Comparison of ENCODE assay signal across 8 cellular contexts in genomic region chr12:118064608-118065007, GRCh38. TPM values are rescaled to one million over a fixed set of nuclear protein-coding genes. Genes with fewer than 3 reads are reported as not detected.
A peak's percentile ranks its signal among the peaks of the same experiment; 100 is the strongest.
DNase-seq lines count a peak whose midpoint lies in the region; ATAC-seq and TF ChIP-seq lines count a peak whose summit lies in the region.

No MANE protein-coding gene starts in this region.

- ATAC-seq in GM23338 (peak; percentile 49), WTC11 (peak; percentile 42), memory B cell (ENCODE audit: low read depth) (peak; percentile 30), GM19395 (IDR thresholded peaks at IDR 0.05; ENCODE audit: unreplicated experiment) (no peak)

- peaks cover 35% of the 10 kb centered on the region for H3K4me1 ChIP-seq in CD8-positive, alpha-beta memory T cell (ENCODE audit: insufficient read depth, low read length)
- peaks cover 21% of the 10 kb centered on the region for H3K4me1 ChIP-seq in GM23338 (ENCODE audit: insufficient read depth)

- H3K9me2 ChIP-seq in GM23338 (ENCODE audit: insufficient read depth): no peaks in the 10 kb centered on the region

- peaks cover 0 to 15% (median 0%) of the 10 kb centered on the region in 3 donors for H3K36me3 Mint-ChIP-seq in CD8-positive, alpha-beta memory T cell
- H3K36me3 Mint-ChIP-seq in GM23338 (ENCODE audit: low read depth): peaks cover 48% of the 10 kb centered on the region
- peaks cover 34% of the 10 kb centered on the region for H3K36me3 Mint-ChIP-seq in WTC11
- H3K36me3 Mint-ChIP-seq in memory B cell: no peaks in the 10 kb centered on the region

- no peak for DNase-seq in CD8-positive, alpha-beta memory T cell
- DNase-seq in GM23338 (ENCODE audit: low spot score) (peak; percentile 67), WTC11 (ENCODE audit: low spot score) (peak; percentile 26), memory B cell (ENCODE audit: low spot score in 2 of 2) (no peak), NCI-H1417 treated with DMSO at 0.1 percent for 48 hours (lab: John Stamatoyannopoulos, UW) (no peak), inferior parietal cortex (ENCODE audit: extremely low spot score) (no peak), HCEC 1CT (no peak)

- H3K4me1 Mint-ChIP-seq in CD8-positive, alpha-beta memory T cell: peaks cover 36 to 52% (median 47%) of the 10 kb centered on the region in 3 donors
- H3K4me1 Mint-ChIP-seq in GM23338 (peaks cover 40% of the 10 kb centered on the region), WTC11 (peaks cover 38% of the 10 kb centered on the region), memory B cell (peaks cover 38% of the 10 kb centered on the region)

- no peaks in the 10 kb centered on the region for H3K36me3 ChIP-seq in CD8-positive, alpha-beta memory T cell (ENCODE audit: insufficient read depth, low read length)
- peaks cover 4% of the 10 kb centered on the region; the same call in 1 of the 2 replicates for H3K36me3 ChIP-seq in GM23338 (ENCODE audit: insufficient read depth)

- peaks cover 15 to 21% of the 10 kb centered on the region in 2 donors for H3K27me3 Mint-ChIP-seq in CD8-positive, alpha-beta memory T cell
- H3K27me3 Mint-ChIP-seq in GM23338 (ENCODE audit: insufficient read depth, low read depth, poor library complexity) (peaks cover 26% of the 10 kb centered on the region), WTC11 (ENCODE audit: low read depth) (no peaks in the 10 kb centered on the region), memory B cell (peaks cover 6% of the 10 kb centered on the region)

- no peaks in the 10 kb centered on the region for H3K27me3 ChIP-seq in CD8-positive, alpha-beta memory T cell (ENCODE audit: insufficient read depth, low read length, poor library complexity, severe bottlenecking)
- no peaks in the 10 kb centered on the region for H3K27me3 ChIP-seq in GM23338 (ENCODE audit: insufficient read depth)

- no peaks in the 10 kb centered on the region for H3K9me3 ChIP-seq in CD8-positive, alpha-beta memory T cell (ENCODE audit: low read length)

- peak overlapping the region in 6 of 7 donors; percentile 9 to 100 (median 42) for H3K4me3 Mint-ChIP-seq in CD8-positive, alpha-beta memory T cell
- H3K4me3 Mint-ChIP-seq in GM23338 (no peak overlapping the region; the same call in 2 of the 3 replicates), WTC11 (peak overlapping the region; percentile 89), memory B cell (no peak overlapping the region)

- no peak overlapping the region for H2AFZ ChIP-seq in GM23338

- no peaks in the 10 kb centered on the region for H4K20me1 ChIP-seq in GM23338 (replicated peaks; ENCODE audit: insufficient read depth)

- no peak overlapping the region for H3K27ac ChIP-seq in CD8-positive, alpha-beta memory T cell (ENCODE audit: low read depth, low read length)
- H3K27ac ChIP-seq in GM23338 (ENCODE audit: low read depth): peak overlapping the region; percentile 46

- POLR2A ChIA-PET in CD8-positive, alpha-beta memory T cell (lab: Charles Lee): no interaction called here
- POLR2A ChIA-PET in WTC11 (lab: Charles Lee): interaction anchor here (0.6 to 1.9 kb wide), 5 partner anchors 28 to 71 kb away, joined by 3 to 7 read pairs (median 4); partner anchors contain the start of genes PEBP1 and VSIG10

- H3K27ac Mint-ChIP-seq in CD8-positive, alpha-beta memory T cell: peak overlapping the region in 4 of 8 donors; percentile 13 to 95 (median 67)
- peak overlapping the region; percentile 90; the same call in 1 of the 2 replicates for H3K27ac Mint-ChIP-seq in GM23338
- peak overlapping the region; percentile 82 for H3K27ac Mint-ChIP-seq in WTC11
- no peak overlapping the region for H3K27ac Mint-ChIP-seq in memory B cell

- TF ChIP-seq CTCF in GM23338 (conservative IDR thresholded peaks at IDR 0.05; ENCODE audit: low read depth in 2 of 2) (peak in 1 of 2 experiments; percentile 44; a peak in 3 of 4 replicates), WTC11 (IDR thresholded peaks at IDR 0.05) (peak; percentile 15; the same call in 1 of the 2 replicates)

- peaks cover 25% of the 10 kb centered on the region for H3F3A ChIP-seq in GM23338 (replicated peaks; ENCODE audit: low read depth)

- CTCF ChIA-PET in CD8-positive, alpha-beta memory T cell (lab: Charles Lee): interaction anchor here (0.8 to 3.5 kb wide), 7 partner anchors 10 to 311 kb away, joined by 3 to 36 read pairs (median 4); partner anchors contain the start of gene SUDS3
- CTCF ChIA-PET in WTC11 (lab: Charles Lee): interaction anchor here (0.6 to 4.9 kb wide), 15 partner anchors 9 to 312 kb away, joined by 3 to 44 read pairs (median 5); partner anchors contain the start of genes PEBP1, SUDS3, TAOK3 and VSIG10

- H3K9me3 Mint-ChIP-seq in CD8-positive, alpha-beta memory T cell: no peaks in the 10 kb centered on the region
- H3K9me3 Mint-ChIP-seq in GM23338 (peaks cover 4% of the 10 kb centered on the region; the same call in 1 of the 3 replicates), WTC11 (no peaks in the 10 kb centered on the region), memory B cell (no peaks in the 10 kb centered on the region)

- H3K79me2 ChIP-seq in GM23338 (replicated peaks; ENCODE audit: insufficient read depth): peaks cover 10% of the 10 kb centered on the region

- H3K4me3 ChIP-seq in CD8-positive, alpha-beta memory T cell (ENCODE audit: low read length): no peak overlapping the region
- H3K4me3 ChIP-seq in GM23338: no peak overlapping the region

- no peak overlapping the region for H3K4me2 ChIP-seq in GM23338

TF ChIP-seq in GM23338, 12 proteins besides CTCF, POLR2A, EP300 and RAD21:
- TF ChIP-seq EZH2 (IDR thresholded peaks at IDR 0.05; ENCODE audit: low read depth, unreplicated experiment) (no peak), EZH2phosphoT487 (IDR thresholded peaks at IDR 0.05; ENCODE audit: unreplicated experiment) (no peak), ZNF331 (CRISPR knock-in tag; IDR thresholded peaks at IDR 0.05; ENCODE audit: low read depth) (no peak)
- TF ChIP-seq, protein P1, sequence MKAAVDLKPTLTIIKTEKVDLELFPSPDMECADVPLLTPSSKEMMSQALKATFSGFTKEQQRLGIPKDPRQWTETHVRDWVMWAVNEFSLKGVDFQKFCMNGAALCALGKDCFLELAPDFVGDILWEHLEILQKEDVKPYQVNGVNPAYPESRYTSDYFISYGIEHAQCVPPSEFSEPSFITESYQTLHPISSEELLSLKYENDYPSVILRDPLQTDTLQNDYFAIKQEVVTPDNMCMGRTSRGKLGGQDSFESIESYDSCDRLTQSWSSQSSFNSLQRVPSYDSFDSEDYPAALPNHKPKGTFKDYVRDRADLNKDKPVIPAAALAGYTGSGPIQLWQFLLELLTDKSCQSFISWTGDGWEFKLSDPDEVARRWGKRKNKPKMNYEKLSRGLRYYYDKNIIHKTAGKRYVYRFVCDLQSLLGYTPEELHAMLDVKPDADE (IDR thresholded peaks at IDR 0.05): no peak

TF ChIP-seq in WTC11, 78 proteins besides CTCF, POLR2A, EP300 and RAD21:
- TF ChIP-seq SMAD4 (CRISPR knock-in tag; IDR thresholded peaks at IDR 0.05): no peak
- TF ChIP-seq ZNF219 (CRISPR knock-in tag; IDR thresholded peaks at IDR 0.05; ENCODE audit: borderline replicate concordance): no peak
- no peak for TF ChIP-seq JAZF1 (CRISPR knock-in tag; IDR thresholded peaks at IDR 0.05)
- no peak for TF ChIP-seq TP53 (CRISPR knock-in tag; IDR thresholded peaks at IDR 0.05)
- TF ChIP-seq ZNF121 (CRISPR knock-in tag; IDR thresholded peaks at IDR 0.05): no peak
- TF ChIP-seq FOXJ3 (CRISPR knock-in tag; IDR thresholded peaks at IDR 0.05; ENCODE audit: borderline replicate concordance): no peak
- no peak for TF ChIP-seq CDX4 (CRISPR knock-in tag; IDR thresholded peaks at IDR 0.05; ENCODE audit: borderline replicate concordance)

RNA-seq across cellular contexts. Expression of gene WSB2, which starts 3.6 kb away (rescaled TPM):
- total RNA-seq in CD8-positive, alpha-beta memory T cell: 10 to 100 TPM; 74.2 to 84.4 TPM
- 24.8 TPM for polyA plus RNA-seq in CD8-positive, alpha-beta memory T cell
- total RNA-seq in GM23338 (2014; rRNA removed; shearing (Covaris generic)): 53.2 and 60.8 TPM in 2 replicates
- polyA plus RNA-seq in GM23338 (2016; fragmentation: Nextera tagmentation; extraction: Ambion mirVana): 36.6 and 38.8 TPM in 2 replicates
- total RNA-seq in WTC11 (2021): 59.0 to 74.2 TPM (median 60.5 TPM) in 3 replicates

RNA-seq across cellular contexts. Expression of gene VSIG10, which starts 39.2 kb away (rescaled TPM):
- 1 to 10 TPM; 7.9 to 9.0 TPM for total RNA-seq in CD8-positive, alpha-beta memory T cell
- polyA plus RNA-seq in CD8-positive, alpha-beta memory T cell: 1.7 TPM
- total RNA-seq in GM23338 (2014; rRNA removed; shearing (Covaris generic)): 87.5 and 98.5 TPM in 2 replicates
- polyA plus RNA-seq in GM23338 (2016; fragmentation: Nextera tagmentation; extraction: Ambion mirVana): 48.1 and 52.1 TPM in 2 replicates
- 69.7 to 82.5 TPM (median 74.4 TPM) in 3 replicates for total RNA-seq in WTC11 (2021)

RNA-seq across cellular contexts. Expression of gene RFC5, which starts 48.1 kb away (rescaled TPM):
- 10 to 100 TPM; 66.1 to 67.4 TPM for total RNA-seq in CD8-positive, alpha-beta memory T cell
- polyA plus RNA-seq in CD8-positive, alpha-beta memory T cell: 14.0 TPM
- total RNA-seq in GM23338 (2014; rRNA removed; shearing (Covaris generic)): 53.2 and 56.4 TPM in 2 replicates
- 35.0 and 35.1 TPM in 2 replicates for polyA plus RNA-seq in GM23338 (2016; fragmentation: Nextera tagmentation; extraction: Ambion mirVana)
- 34.5 to 35.9 TPM (median 35.2 TPM) in 3 replicates for total RNA-seq in WTC11 (2021)

Comparison
In these comparisons a context has a peak if more than half of its experiments do, and no peak if none do; other contexts are left out.
1. DNase-seq: peak in GM23338 (single experiment) and WTC11 (single experiment); none in CD8-positive, alpha-beta memory T cell (0 of 5), memory B cell (0 of 2), NCI-H1417 treated with DMSO at 0.1 percent for 48 hours (single experiment), inferior parietal cortex (single experiment) and HCEC 1CT (single experiment).
2. H3K4me3 Mint-ChIP-seq: peak in CD8-positive, alpha-beta memory T cell (6 of 7) and WTC11 (single experiment); none in GM23338 (single experiment) and memory B cell (single experiment).